ENCODE assay signal across 1 cellular context in the genomic region with DNA sequence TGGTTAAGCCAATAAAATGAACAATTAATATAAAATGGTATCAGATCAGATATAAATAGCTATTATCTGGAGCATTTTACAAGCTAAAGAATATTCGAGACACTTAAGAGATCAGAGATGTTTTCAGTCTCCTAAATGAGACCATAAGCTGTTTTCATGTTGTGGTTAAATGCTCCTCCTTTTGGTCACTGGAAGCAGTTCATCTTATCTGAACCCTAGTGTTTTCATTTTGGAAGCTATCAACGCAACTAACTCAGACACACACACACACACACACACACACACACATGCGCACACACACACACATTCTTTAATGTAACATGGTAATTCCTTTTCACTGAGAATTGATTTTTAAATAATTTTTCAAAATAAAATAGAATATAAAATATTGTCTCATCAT.
TF ChIP-seq lines count a peak whose summit lies in the region.

No MANE protein-coding gene starts in this region.

TF ChIP-seq in GM12878, 131 proteins besides CTCF, POLR2A, EP300 and RAD21 (continued from another document):
- TF ChIP-seq, protein P1, sequence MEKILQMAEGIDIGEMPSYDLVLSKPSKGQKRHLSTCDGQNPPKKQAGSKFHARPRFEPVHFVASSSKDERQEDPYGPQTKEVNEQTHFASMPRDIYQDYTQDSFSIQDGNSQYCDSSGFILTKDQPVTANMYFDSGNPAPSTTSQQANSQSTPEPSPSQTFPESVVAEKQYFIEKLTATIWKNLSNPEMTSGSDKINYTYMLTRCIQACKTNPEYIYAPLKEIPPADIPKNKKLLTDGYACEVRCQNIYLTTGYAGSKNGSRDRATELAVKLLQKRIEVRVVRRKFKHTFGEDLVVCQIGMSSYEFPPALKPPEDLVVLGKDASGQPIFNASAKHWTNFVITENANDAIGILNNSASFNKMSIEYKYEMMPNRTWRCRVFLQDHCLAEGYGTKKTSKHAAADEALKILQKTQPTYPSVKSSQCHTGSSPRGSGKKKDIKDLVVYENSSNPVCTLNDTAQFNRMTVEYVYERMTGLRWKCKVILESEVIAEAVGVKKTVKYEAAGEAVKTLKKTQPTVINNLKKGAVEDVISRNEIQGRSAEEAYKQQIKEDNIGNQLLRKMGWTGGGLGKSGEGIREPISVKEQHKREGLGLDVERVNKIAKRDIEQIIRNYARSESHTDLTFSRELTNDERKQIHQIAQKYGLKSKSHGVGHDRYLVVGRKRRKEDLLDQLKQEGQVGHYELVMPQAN (conservative IDR thresholded peaks at IDR 0.05): no peak
- TF ChIP-seq REST (IDR thresholded peaks at IDR 0.05; ENCODE audit: low read depth, low read length) (no peak), IRF4 (IDR thresholded peaks at IDR 0.05; ENCODE audit: low read depth, low read length) (no peak)
